20 cellular contexts compared by ENCODE assay signal in the genomic region with DNA sequence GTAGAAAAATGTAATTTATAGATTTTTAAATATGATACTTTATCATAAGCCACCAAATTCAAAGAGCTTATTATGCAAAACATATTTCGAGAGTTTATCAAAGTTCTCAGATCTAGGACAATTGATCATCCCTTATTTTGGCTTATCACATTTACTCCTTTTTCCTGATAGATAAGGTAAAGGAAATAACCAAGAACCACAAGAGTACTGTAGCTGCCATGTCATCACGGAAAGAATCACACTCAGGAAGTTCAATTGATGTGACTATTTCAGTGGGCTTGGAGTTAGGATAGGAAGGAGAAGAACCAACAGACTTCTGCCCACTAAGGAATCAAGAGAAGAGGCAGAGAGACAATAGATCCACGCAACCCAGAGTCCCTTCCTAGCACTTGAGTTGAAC.
"Had no signal": no experiment of that assay in that cellular context is flagged by ENCODE, and none has a peak within 500 bp of the region (broad histone marks: within the 10 kb centered on the region; RNA-seq: fewer than 3 reads in every experiment).

No MANE protein-coding gene starts in this region.

- H3K9me3 Mint-ChIP-seq: T-cell; T-helper 2 cell treated with Interferon-gamma antibody and Interleukin-4, amounts not matched to agents 5 μg/mL and 100 μg/mL, for 36 hours; WTC11 had no signal

- H3K9ac ChIP-seq: parathyroid adenoma had no signal

- H3K79me2 ChIP-seq: hepatocyte, parathyroid adenoma had no signal

- H3K36me3 Mint-ChIP-seq: activated naive CD8-positive, alpha-beta T cell; natural killer cell treated with Interleukin-12 subunit alpha and Interleukin-12 subunit beta and Interleukin-15 and Interleukin-18, amount 100 ng/mL, for 72 hours; T-cell; WTC11 had no signal

- H3K4me1 ChIP-seq: adrenal gland, ascending aorta, left lung, parathyroid adenoma, upper lobe of left lung had no signal

- H3K4me3 ChIP-seq: adrenal gland, ascending aorta, hepatocyte, left lung, lung, upper lobe of left lung had no signal

- H2AFZ ChIP-seq: hepatocyte, parathyroid adenoma had no signal

- H3K27me3 Mint-ChIP-seq: T-cell had no signal

- H3K4me1 Mint-ChIP-seq: T-cell had no signal

- ATAC-seq: left lung; natural killer cell treated with Interleukin-12 subunit alpha and Interleukin-12 subunit beta and Interleukin-15 and Interleukin-18, amount 100 ng/mL, for 72 hours; right cardiac atrium; stimulated activated naive CD8-positive, alpha-beta T cell treated with anti-CD3 and anti-CD28 coated beads, Interleukin-15, Interleukin-2, amounts not matched to agents 100 U/mL and 50 U/mL, for 24 hours; T-cell; WTC11 had no signal

- H3K9me3 ChIP-seq: adrenal gland, ascending aorta, left lung, upper lobe of left lung had no signal

- H3K27ac Mint-ChIP-seq: activated naive CD8-positive, alpha-beta T cell; natural killer cell treated with Interleukin-12 subunit alpha and Interleukin-12 subunit beta and Interleukin-15 and Interleukin-18, amount 100 ng/mL, for 72 hours; T-cell; T-helper 2 cell treated with Interferon-gamma antibody and Interleukin-4, amounts not matched to agents 5 μg/mL and 100 μg/mL, for 36 hours; WTC11 had no signal

- H3K36me3 ChIP-seq: adrenal gland, ascending aorta, left lung, upper lobe of left lung had no signal

- H3K27me3 ChIP-seq: adrenal gland, ascending aorta, hepatocyte, left lung, upper lobe of left lung had no signal

- H3K4me2 ChIP-seq: hepatocyte had no signal

- H3K27ac ChIP-seq: adrenal gland, ascending aorta, hepatocyte, left lung, parathyroid adenoma, upper lobe of left lung had no signal

- DNase-seq: activated naive CD4-positive, alpha-beta T cell; activated T-cell treated with anti-CD3 and anti-CD28 coated beads, Interleukin-2, amount 50 U/mL, for 1 hour; adrenal gland; cortex of kidney; foreskin melanocyte; left lung; right cardiac atrium; stimulated activated CD4-positive, alpha-beta T cell treated with anti-CD3 and anti-CD28 coated beads, Interleukin-12 subunit alpha, Interleukin-12 subunit beta, amount 100 ng/mL, for 4 hours; stimulated activated CD4-positive, alpha-beta T cell treated with anti-CD3 and anti-CD28 coated beads, Interleukin-4, amount 100 ng/mL, for 4 hours; stimulated activated naive CD8-positive, alpha-beta T cell treated with anti-CD3 and anti-CD28 coated beads, Interleukin-15, Interleukin-2, amounts not matched to agents 100 U/mL and 50 U/mL, for 24 hours; T-cell; upper lobe of left lung had no signal

- H3K4me3 Mint-ChIP-seq: activated naive CD8-positive, alpha-beta T cell; natural killer cell treated with Interleukin-12 subunit alpha and Interleukin-12 subunit beta and Interleukin-15 and Interleukin-18, amount 100 ng/mL, for 72 hours; T-cell; T-helper 2 cell treated with Interferon-gamma antibody and Interleukin-4, amounts not matched to agents 5 μg/mL and 100 μg/mL, for 36 hours; WTC11 had no signal
